In the genomic region with DNA sequence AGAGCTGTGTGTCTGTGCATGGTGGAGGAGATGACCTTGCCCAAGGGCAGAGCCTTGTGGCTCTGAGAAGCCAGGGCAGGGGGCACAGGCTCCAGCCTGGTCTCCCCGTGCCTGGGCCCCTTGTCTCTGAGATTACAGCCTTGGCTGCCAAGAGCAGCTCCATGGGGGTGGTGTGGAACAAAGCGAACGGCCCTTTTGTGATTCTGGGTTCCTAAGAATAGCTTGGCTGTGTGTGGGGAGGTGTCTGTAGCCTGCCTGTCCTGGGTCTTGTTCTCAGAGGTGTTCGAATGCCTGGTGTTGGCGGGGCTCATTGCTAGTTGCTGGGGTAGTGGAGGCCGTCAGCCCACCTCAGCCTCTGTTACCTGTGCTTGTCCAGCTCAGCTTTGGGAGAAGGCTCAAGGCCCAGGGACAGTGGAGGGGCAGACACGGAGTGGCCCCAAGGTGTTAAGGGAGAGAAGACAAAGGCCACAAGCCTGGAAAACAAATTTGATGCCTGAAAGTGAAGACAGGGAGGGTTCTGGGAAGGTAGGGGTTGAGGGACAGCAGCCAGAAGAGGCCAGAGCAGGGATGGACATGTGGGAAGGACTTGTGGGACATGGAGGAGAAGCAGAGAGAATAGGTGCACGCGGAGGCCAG, we compare ENCODE assay signal across 23 cellular contexts. TPM values are rescaled to one million over a fixed set of nuclear protein-coding genes. Genes with fewer than 3 reads are reported as not detected.
DNase-seq lines count a peak whose midpoint lies in the region; ATAC-seq, FAIRE-seq and TF ChIP-seq lines count a peak whose summit lies in the region.
"Had no signal": no experiment of that assay in that cellular context is flagged by ENCODE, and none has a peak within 500 bp of the region (broad histone marks: within the 10 kb centered on the region; RNA-seq: fewer than 3 reads in every experiment).

No MANE protein-coding gene starts in this region.

- H4K91ac ChIP-seq in H1 (replicated peaks; ENCODE audit: insufficient read length, low read length), result peak overlapping the region; percentile 70

- 0 out of 2 replicates have a peak overlapping the region, but pooled peaks have one; percentile 3 for H2AFZ ChIP-seq in H1 (ENCODE audit: low read length)

- H3K4me1 ChIP-seq in H1 (replicated peaks in 1 of 4; ENCODE audit: control insufficient read depth in 3 of 4, insufficient read depth in 4 of 4, low read length in 3 of 4) (peaks cover 0 to 18% (median 11%) of the 10 kb centered on the region in 4 experiments; a peak in 6 of 7 replicates), gastrocnemius medialis (peaks cover 42 to 68% of the 10 kb centered on the region in 2 donors)

- H3K27me3 ChIP-seq in H1 (replicated peaks in 1 of 4; ENCODE audit: control insufficient read depth in 3 of 4, extremely low read depth in 1 of 4, insufficient read depth in 3 of 4, low read length in 3 of 4) (peaks cover 0 to 4% (median 1%) of the 10 kb centered on the region in 4 experiments; a peak in 3 of 7 replicates), gastrocnemius medialis (no peaks in the 10 kb centered on the region)
- H3K27me3 ChIP-seq: sigmoid colon, tibial nerve had no signal

- no peak overlapping the region for H3K4me3 ChIP-seq in H1 (ENCODE audit: extremely low read depth in 1 of 4, insufficient read depth in 2 of 4, low read depth in 3 of 4, low read length in 4 of 4)
- no peak overlapping the region for H3K4me3 ChIP-seq in gastrocnemius medialis
- H3K4me3 ChIP-seq: sigmoid colon, tibial nerve had no signal

- H3K23ac ChIP-seq in H1 (ENCODE audit: insufficient read length), result no peak overlapping the region

- ATAC-seq in gastrocnemius medialis (no peak), HG02938 (IDR thresholded peaks at IDR 0.05; ENCODE audit: unreplicated experiment) (no peak)
- ATAC-seq: activated CD8-positive, alpha-beta T cell treated with anti-CD3 and anti-CD28 coated beads, Interleukin-2, amount 10 ng/mL, durations not matched to agents 7 days and 5 days; stimulated activated naive B cell treated with anti-CD40 and anti-IgM and Interleukin-4, amounts not matched to agents 10 μg/mL and 1 μg/mL and 100 μg/mL, for 72 hours had no signal

- TF ChIP-seq EP300 in H1 (IDR thresholded peaks at IDR 0.05; ENCODE audit: borderline replicate concordance in 1 of 2, low read depth in 2 of 2, low read length in 2 of 2), result no peak

- H3K36me3 ChIP-seq in H1 (ENCODE audit: control insufficient read depth in 2 of 4, insufficient read depth in 4 of 4, low read length in 3 of 4), result no peaks in the 10 kb centered on the region
- H3K36me3 ChIP-seq in gastrocnemius medialis, result no peaks in the 10 kb centered on the region
- H3K36me3 ChIP-seq: sigmoid colon, tibial nerve had no signal

- POLR2A ChIA-PET in H1 (lab: Charles Lee; ENCODE audit: partially characterized antibody), result interaction anchor here (1.2 to 1.9 kb wide), 3 partner anchors 9 to 77 kb away, joined by 3 to 5 read pairs (median 3); no protein-coding TSS in a partner anchor

- TF ChIP-seq RAD21 in H1 (IDR thresholded peaks at IDR 0.05 in 1 of 2, conservative IDR thresholded peaks at IDR 0.05 in 1 of 2; ENCODE audit: low read depth in 2 of 2, low read length in 2 of 2), result no peak

- no peak overlapping the region for H3K4ac ChIP-seq in H1 (replicated peaks; ENCODE audit: insufficient read length, low read depth, low read length)

- H2AK5ac ChIP-seq in H1 (ENCODE audit: low read depth, low read length), result no peak overlapping the region

- H2BK120ac ChIP-seq in H1 (replicated peaks; ENCODE audit: low read depth, low read length), result no peak overlapping the region

- H3K27ac ChIP-seq in H1 (ENCODE audit: low read depth, low read length) (no peak overlapping the region), gastrocnemius medialis (peak overlapping the region; percentile 83 to 89 (median 86)), substantia nigra (ENCODE audit: low read depth, low read length, poor library complexity, severe bottlenecking) (no peak overlapping the region)
- H3K27ac ChIP-seq: sigmoid colon, tibial nerve had no signal

- no peak overlapping the region for H2BK5ac ChIP-seq in H1 (ENCODE audit: low read depth, low read length)

- H3K79me2 ChIP-seq in H1 (ENCODE audit: control insufficient read depth in 1 of 2, insufficient read depth in 2 of 2, low read length in 2 of 2), result no peaks in the 10 kb centered on the region

- no peak for TF ChIP-seq CTCF in H1 (IDR thresholded peaks at IDR 0.05; ENCODE audit: control extremely low read depth in 1 of 3, insufficient read depth in 1 of 3, low read depth in 1 of 3, low read length in 3 of 3)
- TF ChIP-seq CTCF in gastrocnemius medialis (IDR thresholded peaks at IDR 0.05 in 4 of 5, conservative IDR thresholded peaks at IDR 0.05 in 1 of 5), result no peak

- H2BK12ac ChIP-seq in H1 (ENCODE audit: low read depth, low read length), result no peak overlapping the region

- DNase-seq in T1000 (lab: John Stamatoyannopoulos, UW) (peak; percentile 60), H1 (ENCODE audit: low read depth in 1 of 2, low spot score in 2 of 2) (peak in 1 of 2 experiments; percentile 47), iPS-NIHi11 (ENCODE audit: low spot score) (peak; percentile 61), gastrocnemius medialis (no peak), HT-29 (ENCODE audit: low spot score) (no peak), NCI-H526 (lab: John Stamatoyannopoulos, UW) (no peak), substantia nigra (lab: John Stamatoyannopoulos, UW) (no peak)
- DNase-seq: activated CD8-positive, alpha-beta T cell treated with anti-CD3 and anti-CD28 coated beads, Interleukin-2, amount 10 ng/mL, durations not matched to agents 7 days and 5 days; CD4-positive, alpha-beta memory T cell; DMS153; GDM1; glutamatergic neuron; MV-4-11; NCI-H187 treated with DMSO at 0.1 percent for 48 hours; sigmoid colon; stimulated activated naive B cell treated with anti-CD40 and anti-IgM and Interleukin-4, amounts not matched to agents 10 μg/mL and 1 μg/mL and 100 μg/mL, for 72 hours; T-helper 2 cell had no signal

- H4K5ac ChIP-seq in H1 (ENCODE audit: insufficient read length, low read depth, low read length), result no peak overlapping the region

- WGBS in H1 (ENCODE audit: extremely low coverage in 1 of 2, insufficient coverage in 1 of 2, insufficient read length in 1 of 2, insufficient replicate concordance in 2 of 2, low coverage in 1 of 2, low lambda C conversion rate in 2 of 2, missing lambda C conversion rate in 1 of 2), 2 experiments, result 76% methylated on average over 9 of the region's 9 CpGs; no CpG with 5 or more reads in 1 of the 2 experiments

- peak overlapping the region; percentile 20 to 44; a peak in 3 of 4 replicates for H3K4me2 ChIP-seq in H1 (ENCODE audit: insufficient read depth in 1 of 2, low read depth in 2 of 2, low read length in 2 of 2)

- H3K56ac ChIP-seq in H1 (replicated peaks; ENCODE audit: insufficient read length, low read depth, low read length), result no peak overlapping the region

- H4K8ac ChIP-seq in H1 (ENCODE audit: extremely low read depth, insufficient read depth, low read length), result no peak overlapping the region

- FAIRE-seq in H1 (lab: Jason Lieb, UNC), result no peak
- FAIRE-seq: endometrium had no signal

- no peaks in the 10 kb centered on the region for H4K20me1 ChIP-seq in H1 (replicated peaks in 1 of 2; ENCODE audit: control insufficient read depth in 1 of 2, insufficient read depth in 2 of 2, low read length in 2 of 2)

- H3K9me3 ChIP-seq in H1 (ENCODE audit: insufficient read depth in 2 of 2, low read depth in 1 of 2, low read length in 1 of 2), result no peaks in the 10 kb centered on the region
- H3K9me3 ChIP-seq in gastrocnemius medialis, result no peaks in the 10 kb centered on the region
- H3K9me3 ChIP-seq: sigmoid colon, tibial nerve had no signal

- peak overlapping the region; percentile 75; the same call in 1 of the 2 replicates for H3K18ac ChIP-seq in H1 (ENCODE audit: extremely low read depth, low read length)

- H2BK15ac ChIP-seq in H1 (ENCODE audit: low read length), result peak overlapping the region; percentile 65; the same call in 1 of the 2 replicates

- no peaks in the 10 kb centered on the region; the same call in none of the 2 replicates for H3K23me2 ChIP-seq in H1 (ENCODE audit: low read depth, low read length)

- no peak overlapping the region for H2BK20ac ChIP-seq in H1 (ENCODE audit: low read length)

- TF ChIP-seq POLR2A in H1 (IDR thresholded peaks at IDR 0.05; ENCODE audit: control extremely low read depth in 1 of 2, low read depth in 2 of 2, low read length in 2 of 2), result no peak
- no peak for TF ChIP-seq POLR2A in gastrocnemius medialis (IDR thresholded peaks at IDR 0.05)

- H3K14ac ChIP-seq in H1 (ENCODE audit: insufficient read length), result no peak overlapping the region

- CTCF ChIA-PET in H1 (lab: Charles Lee; ENCODE audit: partially characterized antibody), result interaction anchor here (0.6 to 4.2 kb wide), 8 partner anchors 9 to 117 kb away, joined by 3 to 26 read pairs (median 3); no protein-coding TSS in a partner anchor

- in situ Hi-C loops in gastrocnemius medialis (cut with MboI; ENCODE audit: low sequenced_read_pairs in 4 of 4), result no loop called here

- intact Hi-C loops in gastrocnemius medialis (cut with DNase I; ENCODE audit: low total_unique reads), result no loop called here

- no peak overlapping the region for H3K9ac ChIP-seq in H1 (replicated peaks in 1 of 4; ENCODE audit: extremely low read depth in 1 of 4, low read depth in 3 of 4, low read length in 3 of 4)

- H3K79me1 ChIP-seq in H1 (ENCODE audit: low read depth, low read length), result no peaks in the 10 kb centered on the region

RNA-seq across cellular contexts. Expression of a gene that starts 7.4 kb away (rescaled TPM):
- not detected in 2 replicates for total RNA-seq in H1 (2021; fragmentation: NEBNext Ultra II Directional; extraction: Animal tissue kit (Norgen Biotek cat#: 25700))
- 0.02 TPM in 1 of 2 replicates, not detected in the other for polyA plus RNA-seq in H1 (2011; rRNA removed)
- not detected for polyA plus RNA-seq in H1 (2011; cell fraction: cytosol; rRNA removed)
- 0.01 TPM for polyA plus RNA-seq in H1 (2011; cell fraction: nucleus; rRNA removed)
- polyA plus RNA-seq in H1 (2012, experiment 1 of 2), result 0.03 TPM in 1 of 4 replicates, not detected in the others
- polyA plus RNA-seq in H1 (2012, experiment 2 of 2), result not detected
- polyA plus RNA-seq in H1 (2013, experiment 1 of 2), result not detected
- under 0.01 TPM for polyA plus RNA-seq in H1 (2013, experiment 2 of 2)
- not detected in 2 replicates for polyA minus RNA-seq in H1 (2011; rRNA and poly(A)+ RNA removed)
- not detected for polyA minus RNA-seq in H1 (2011; cell fraction: cytosol; rRNA and poly(A)+ RNA removed)
- not detected for polyA minus RNA-seq in H1 (2011; cell fraction: nucleus; rRNA and poly(A)+ RNA removed)
- 1,000 to 10,000 TPM; 1,360 to 5,274 (median 3,359) TPM for total RNA-seq in gastrocnemius medialis
- total RNA-seq in HT-29 (2014; rRNA removed; shearing (Covaris generic)), result not detected in 2 replicates
- total RNA-seq: activated CD8-positive, alpha-beta T cell treated with anti-CD3 and anti-CD28 coated beads, Interleukin-2, amount 10 ng/mL, durations not matched to agents 7 days and 5 days; CD4-positive, alpha-beta memory T cell; fibroblast of lung; omental fat pad had no signal
- polyA plus RNA-seq: CD4-positive, alpha-beta memory T cell; fibroblast of lung had no signal

RNA-seq across cellular contexts. Expression of a gene that starts 26.7 kb away (rescaled TPM):
- 48.8 and 56.0 TPM in 2 replicates for total RNA-seq in H1 (2021; fragmentation: NEBNext Ultra II Directional; extraction: Animal tissue kit (Norgen Biotek cat#: 25700))
- 22.4 and 39.8 TPM in 2 replicates for polyA plus RNA-seq in H1 (2011; rRNA removed)
- 65.2 TPM for polyA plus RNA-seq in H1 (2011; cell fraction: cytosol; rRNA removed)
- polyA plus RNA-seq in H1 (2011; cell fraction: nucleus; rRNA removed), result 25.3 TPM
- 54.0 to 81.0 TPM (median 68.1 TPM) in 4 replicates for polyA plus RNA-seq in H1 (2012, experiment 1 of 2)
- 8.9 TPM for polyA plus RNA-seq in H1 (2012, experiment 2 of 2)
- polyA plus RNA-seq in H1 (2013, experiment 1 of 2), result 78.2 TPM
- 73.8 TPM for polyA plus RNA-seq in H1 (2013, experiment 2 of 2)
- polyA minus RNA-seq in H1 (2011; rRNA and poly(A)+ RNA removed), result 32.5 and 41.8 TPM in 2 replicates
- 12.8 TPM for polyA minus RNA-seq in H1 (2011; cell fraction: cytosol; rRNA and poly(A)+ RNA removed)
- 35.4 TPM for polyA minus RNA-seq in H1 (2011; cell fraction: nucleus; rRNA and poly(A)+ RNA removed)
- total RNA-seq in gastrocnemius medialis, result 10 to 100 TPM; 27.9 to 41.9 (median 36.1) TPM
- 14.6 and 28.3 TPM in 2 replicates for total RNA-seq in HT-29 (2014; rRNA removed; shearing (Covaris generic))

RNA-seq across cellular contexts. Expression of a gene that starts 34.8 kb away (rescaled TPM):
- not detected in 2 replicates for total RNA-seq in H1 (2021; fragmentation: NEBNext Ultra II Directional; extraction: Animal tissue kit (Norgen Biotek cat#: 25700))
- 0.03 and 0.05 TPM in 2 replicates for polyA plus RNA-seq in H1 (2011; rRNA removed)
- 0.06 TPM for polyA plus RNA-seq in H1 (2011; cell fraction: cytosol; rRNA removed)
- 0.16 TPM for polyA plus RNA-seq in H1 (2011; cell fraction: nucleus; rRNA removed)
- 0.04 to 0.08 TPM (median 0.08 TPM) in 3 of 4 replicates, not detected in the other for polyA plus RNA-seq in H1 (2012, experiment 1 of 2)
- polyA plus RNA-seq in H1 (2012, experiment 2 of 2), result not detected
- 0.04 TPM for polyA plus RNA-seq in H1 (2013, experiment 1 of 2)
- polyA plus RNA-seq in H1 (2013, experiment 2 of 2), result 0.02 TPM
- polyA minus RNA-seq in H1 (2011; rRNA and poly(A)+ RNA removed), result 0.25 TPM in 1 of 2 replicates, not detected in the other
- polyA minus RNA-seq in H1 (2011; cell fraction: cytosol; rRNA and poly(A)+ RNA removed), result not detected
- not detected for polyA minus RNA-seq in H1 (2011; cell fraction: nucleus; rRNA and poly(A)+ RNA removed)
- total RNA-seq in gastrocnemius medialis, result 1,000 to 10,000 TPM in 1 of 4 donors, 100 to 1,000 TPM in 1, 10 to 100 TPM in 2; 20.4 to 1,496 (median 303) TPM
- not detected in 2 replicates for total RNA-seq in HT-29 (2014; rRNA removed; shearing (Covaris generic))
- total RNA-seq: activated CD8-positive, alpha-beta T cell treated with anti-CD3 and anti-CD28 coated beads, Interleukin-2, amount 10 ng/mL, durations not matched to agents 7 days and 5 days; CD4-positive, alpha-beta memory T cell; fibroblast of lung; omental fat pad; sigmoid colon; SK-MEL-5 had no signal
- polyA plus RNA-seq: CD4-positive, alpha-beta memory T cell; fibroblast of lung had no signal

Comparison
In these comparisons a context has a peak if more than half of its experiments do, and no peak if none do; other contexts are left out.
1. DNase-seq: peak in T1000 (single experiment) and iPS-NIHi11 (single experiment); none in gastrocnemius medialis (0 of 2), HT-29 (single experiment), NCI-H526 (0 of 2) and substantia nigra (0 of 49).
2. H3K27ac ChIP-seq: peak in gastrocnemius medialis (4 of 4); none in H1 (single experiment) and substantia nigra (single experiment).
3. RNA of a gene that starts 7.4 kb away (total RNA-seq): 1,360 to 5,274 TPM in gastrocnemius medialis; not detected in H1 and not detected in HT-29; every median in the first group is over 1,000 times any median in the second.
4. RNA of a gene that starts 34.8 kb away (total RNA-seq): 20.4 to 1,496 TPM in gastrocnemius medialis; not detected in H1 and not detected in HT-29; every median in the first group is over 10 times any median in the second.